8 cellular contexts compared by ENCODE assay signal in the genomic region with DNA sequence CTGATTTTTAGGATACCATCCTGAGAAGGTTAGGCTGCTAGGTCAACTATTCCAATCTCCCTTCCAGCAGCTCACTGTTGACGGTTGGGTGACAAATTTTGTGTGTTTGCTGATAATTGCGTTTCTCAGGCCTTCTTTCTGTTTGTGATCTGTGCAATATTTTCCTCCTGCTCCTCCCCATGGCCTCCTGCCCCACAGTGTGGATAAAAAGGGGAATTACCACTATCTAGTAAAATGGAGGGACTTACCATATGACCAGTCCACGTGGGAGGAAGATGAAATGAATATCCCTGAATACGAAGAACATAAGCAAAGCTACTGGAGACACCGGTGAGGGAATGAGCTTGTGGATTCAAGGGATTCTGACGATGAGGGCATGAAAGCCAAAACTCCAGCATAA. TPM values are rescaled to one million over a fixed set of nuclear protein-coding genes. Genes with fewer than 3 reads are reported as not detected.
DNase-seq lines count a peak whose midpoint lies in the region; ATAC-seq and TF ChIP-seq lines count a peak whose summit lies in the region.

No MANE protein-coding gene starts in this region.

- no peak overlapping the region for H2BK20ac ChIP-seq in H9 (ENCODE audit: low read depth, low read length, poor library complexity, severe bottlenecking)

- no peak overlapping the region for H2AFZ ChIP-seq in H9 (ENCODE audit: low read length)

- POLR2A ChIA-PET in AG04450 (lab: Yijun Ruan, JAX): interaction anchor here (0.9 kb wide), 1 partner anchor 9 kb away, joined by 3 read pairs; no protein-coding TSS in a partner anchor

- H3K36me3 ChIP-seq in heart right ventricle (peaks cover 0 to 100% (median 36%) of the 10 kb centered on the region in 9 donors), aorta (ENCODE audit: control insufficient read depth in 1 of 2, insufficient read depth in 2 of 2, low read length in 1 of 2) (peaks cover 0 to 11% of the 10 kb centered on the region in 2 donors)

- no peaks in the 10 kb centered on the region for H3K79me1 ChIP-seq in H9 (ENCODE audit: insufficient read depth, low read depth, low read length, poor library complexity, severe bottlenecking)

- H3K4me1 Mint-ChIP-seq in H9: peaks cover 0 to 4% of the 10 kb centered on the region in 2 experiments; a peak in 2 of 4 replicates
- H3K4me1 Mint-ChIP-seq in activated naive CD8-positive, alpha-beta T cell (ENCODE audit: low read depth): peaks cover 6% of the 10 kb centered on the region

- no peak overlapping the region for H3K14ac ChIP-seq in H9 (ENCODE audit: insufficient read depth, low read length)

- H3K4me2 ChIP-seq in H9 (ENCODE audit: insufficient read depth, insufficient read length, low read length): no peak overlapping the region

- H3K4me1 ChIP-seq in H9 (ENCODE audit: insufficient read depth, low read length): no peaks in the 10 kb centered on the region
- H3K4me1 ChIP-seq in heart right ventricle: peaks cover 0 to 9% (median 0%) of the 10 kb centered on the region in 9 donors
- H3K4me1 ChIP-seq in aorta (ENCODE audit: control insufficient read depth in 1 of 2, insufficient read depth in 2 of 2, low read length in 2 of 2): no peaks in the 10 kb centered on the region

- TF ChIP-seq CTCF in AG04450 (IDR thresholded peaks at IDR 0.05; ENCODE audit: low read depth, low read length) (peak; percentile 70), H9 (conservative IDR thresholded peaks at IDR 0.05) (peak; percentile 27; the same call in 1 of the 3 replicates), heart right ventricle (IDR thresholded peaks at IDR 0.05) (peak; percentile 20 to 63 (median 52))

- no peak overlapping the region for H2BK5ac ChIP-seq in H9 (ENCODE audit: insufficient read length, low read length)

- no peak overlapping the region for H3K18ac ChIP-seq in H9 (ENCODE audit: insufficient read length, low read depth, low read length)

- no peaks in the 10 kb centered on the region for H3K79me2 ChIP-seq in H9 (ENCODE audit: insufficient read depth, low read length)

- H3K27ac ChIP-seq in AG04450 (ENCODE audit: low read depth, low read length): no peak overlapping the region
- no peak overlapping the region for H3K27ac ChIP-seq in H9 (ENCODE audit: insufficient read length, low read depth, low read length)
- H3K27ac ChIP-seq in heart right ventricle: peak overlapping the region in 1 of 10 donors; percentile 1
- H3K27ac ChIP-seq in aorta (ENCODE audit: low read depth in 1 of 2, low read length in 2 of 2): no peak overlapping the region

- no peaks in the 10 kb centered on the region for H3K9me3 Mint-ChIP-seq in H9
- no peaks in the 10 kb centered on the region for H3K9me3 Mint-ChIP-seq in activated naive CD8-positive, alpha-beta T cell (ENCODE audit: low read depth)

- H4K91ac ChIP-seq in H9 (ENCODE audit: insufficient read length, low read depth, low read length): no peak overlapping the region

- H3K36me3 Mint-ChIP-seq in H9 (ENCODE audit: insufficient read depth in 1 of 3, low read depth in 3 of 3): peaks cover 19 to 70% (median 41%) of the 10 kb centered on the region in 3 experiments; a peak in 6 of 7 replicates
- peaks cover 20% of the 10 kb centered on the region for H3K36me3 Mint-ChIP-seq in activated naive CD8-positive, alpha-beta T cell

- no peaks in the 10 kb centered on the region for H3K23me2 ChIP-seq in H9 (ENCODE audit: insufficient read length, low read depth, low read length, poor library complexity, severe bottlenecking)

- no peaks in the 10 kb centered on the region for H4K20me1 ChIP-seq in H9 (ENCODE audit: control insufficient read depth, insufficient read depth, insufficient read length)

- H3K27me3 ChIP-seq in AG04450 (ENCODE audit: control insufficient read depth, insufficient read depth, low read length) (no peaks in the 10 kb centered on the region), H9 (ENCODE audit: insufficient read depth, low read length) (no peaks in the 10 kb centered on the region), heart right ventricle (no peaks in the 10 kb centered on the region), aorta (ENCODE audit: control insufficient read depth in 1 of 2, insufficient read depth in 2 of 2, low read length in 1 of 2) (no peaks in the 10 kb centered on the region)

- H2AK5ac ChIP-seq in H9 (ENCODE audit: insufficient read length, low read length): no peak overlapping the region

- no peaks in the 10 kb centered on the region for H3K27me3 Mint-ChIP-seq in H9 (ENCODE audit: low read depth)
- no peaks in the 10 kb centered on the region for H3K27me3 Mint-ChIP-seq in activated naive CD8-positive, alpha-beta T cell

- H3K56ac ChIP-seq in H9 (ENCODE audit: insufficient read length, low read depth, low read length): no peak overlapping the region

- H3K4me3 Mint-ChIP-seq in H9: no peak overlapping the region
- no peak overlapping the region for H3K4me3 Mint-ChIP-seq in activated naive CD8-positive, alpha-beta T cell

- DNase-seq in AG04450 (ENCODE audit: low read depth, low spot score): no peak
- DNase-seq in H9: peak; percentile 16
- DNase-seq in heart right ventricle: no peak
- no peak for DNase-seq in stimulated activated naive CD8-positive, alpha-beta T cell treated with anti-CD3 and anti-CD28 coated beads, Interleukin-15, Interleukin-2, amounts not matched to agents 100 U/mL and 50 U/mL, for 24 hours
- DNase-seq in aorta: no peak

- peak in 7 of 8 donors; percentile 63 to 86 (median 74) for ATAC-seq in heart right ventricle
- peak; percentile 73 for ATAC-seq in stimulated activated naive CD8-positive, alpha-beta T cell treated with anti-CD3 and anti-CD28 coated beads, Interleukin-15, Interleukin-2, amounts not matched to agents 100 U/mL and 50 U/mL, for 24 hours
- no peak for ATAC-seq in HG03354 (IDR thresholded peaks at IDR 0.05; ENCODE audit: poor library complexity, severe bottlenecking, unreplicated experiment)
- ATAC-seq in GM18907 (IDR thresholded peaks at IDR 0.05; ENCODE audit: unreplicated experiment): no peak
- no peak for ATAC-seq in aorta (ENCODE audit: low FRiP score)

- H2BK120ac ChIP-seq in H9 (ENCODE audit: low read depth, low read length, poor library complexity, severe bottlenecking): no peak overlapping the region

- H2BK12ac ChIP-seq in H9 (ENCODE audit: insufficient read length, low read depth, low read length): no peak overlapping the region

- H4K8ac ChIP-seq in H9 (replicated peaks; ENCODE audit: insufficient read length, low read depth, low read length): no peak overlapping the region

- no peak overlapping the region for H4K5ac ChIP-seq in H9 (ENCODE audit: insufficient read length, low read depth, low read length)

- H3K9me3 ChIP-seq in AG04450 (ENCODE audit: control insufficient read depth, insufficient read depth, low read length) (no peaks in the 10 kb centered on the region), H9 (ENCODE audit: control insufficient read depth, low read depth, low read length) (no peaks in the 10 kb centered on the region), heart right ventricle (no peaks in the 10 kb centered on the region), aorta (ENCODE audit: control insufficient read depth, low read length) (no peaks in the 10 kb centered on the region)

- no peak overlapping the region for H3T11ph ChIP-seq in H9 (ENCODE audit: low read length)

- no peak overlapping the region for H3K4ac ChIP-seq in H9 (ENCODE audit: low read depth, low read length)

- H2BK15ac ChIP-seq in H9 (ENCODE audit: low read depth, low read length): no peak overlapping the region

- WGBS in H9 (ENCODE audit: extremely low coverage, insufficient read length, low lambda C conversion rate): no CpG with 5 or more reads among the region's 6 CpGs
- 47 to 53% methylated on average over 6 of the region's 6 CpGs for WGBS in heart right ventricle, 2 donors
- 54 to 56% methylated on average over 6 of the region's 6 CpGs for WGBS in aorta, 2 donors

- CTCF ChIA-PET in AG04450 (lab: Charles Lee): interaction anchor here (0.6 to 3.2 kb wide), 21 partner anchors 9 to 176 kb away, joined by 3 to 46 read pairs (median 4); partner anchors contain the start of genes KDM6B and RNF227

- no peak overlapping the region for H3K9ac ChIP-seq in H9 (ENCODE audit: extremely low read depth, insufficient read length, low read length)

- H3K4me3 ChIP-seq in AG04450 (ENCODE audit: low read depth, low read length): no peak overlapping the region
- no peak overlapping the region for H3K4me3 ChIP-seq in heart right ventricle
- H3K4me3 ChIP-seq in aorta (ENCODE audit: low read length in 2 of 2): no peak overlapping the region

- no peak overlapping the region for H3K27ac Mint-ChIP-seq in H9
- H3K27ac Mint-ChIP-seq in activated naive CD8-positive, alpha-beta T cell: peak overlapping the region; percentile 47

- intact Hi-C loops in heart right ventricle (cut with DNase I) (loop anchor here in 8 of 10 donors (2.0 to 10.0 kb wide), 6 partner anchors 35 to 153 kb away; no protein-coding TSS in a partner anchor), aorta (cut with DNase I) (loop anchor here (5.0 kb wide), 1 partner anchor 35 kb away; no protein-coding TSS in a partner anchor)

- no peak overlapping the region for H3K23ac ChIP-seq in H9 (ENCODE audit: insufficient read length, low read depth, low read length)

RNA-seq across cellular contexts. Expression of gene CHD3, which starts 9.2 kb away (rescaled TPM):
- polyA plus RNA-seq in AG04450 (2011; rRNA removed): 50.0 and 68.6 TPM in 2 replicates
- 155 and 187 TPM in 2 replicates for polyA minus RNA-seq in AG04450 (2011; rRNA and poly(A)+ RNA removed)
- 33.2 and 35.7 TPM in 2 replicates for total RNA-seq in H9 (2021)
- total RNA-seq in heart right ventricle: 10 to 100 TPM in 5 of 10 donors, 1 to 10 TPM in 5; 8.2 to 22.0 (median 10.4) TPM
- polyA plus RNA-seq in heart right ventricle: 10 to 100 TPM; 13.7 to 29.0 TPM
- total RNA-seq in aorta: 100 to 1,000 TPM in 1 of 2 donors, 10 to 100 TPM in 1; 73.1 to 125 TPM
- 100 to 1,000 TPM in 1 of 2 donors, 10 to 100 TPM in 1; 88.8 to 119 TPM for polyA plus RNA-seq in aorta

RNA-seq across cellular contexts. Expression of gene RNF227, which starts 18.3 kb away (rescaled TPM):
- polyA plus RNA-seq in AG04450 (2011; rRNA removed): 1.3 and 1.4 TPM in 2 replicates
- polyA minus RNA-seq in AG04450 (2011; rRNA and poly(A)+ RNA removed): 0.56 and 0.60 TPM in 2 replicates
- 1.9 and 2.5 TPM in 2 replicates for total RNA-seq in H9 (2021)
- 1 to 10 TPM in 2 of 10 donors, under 1 TPM in 8; 0.15 to 1.6 (median 0.90) TPM for total RNA-seq in heart right ventricle
- polyA plus RNA-seq in heart right ventricle: 1 to 10 TPM; 1.5 to 1.9 TPM
- 1 to 10 TPM; 1.9 to 3.0 TPM for total RNA-seq in aorta
- 1 to 10 TPM in 1 of 2 donors, under 1 TPM in 1; 0.50 to 1.9 TPM for polyA plus RNA-seq in aorta

RNA-seq across cellular contexts. Expression of gene KCNAB3, which starts 31.9 kb away (rescaled TPM):
- 2.2 and 3.1 TPM in 2 replicates for polyA plus RNA-seq in AG04450 (2011; rRNA removed)
- 1.4 and 1.8 TPM in 2 replicates for polyA minus RNA-seq in AG04450 (2011; rRNA and poly(A)+ RNA removed)
- total RNA-seq in H9 (2021): 5.7 and 6.4 TPM in 2 replicates
- under 1 TPM; 0.11 to 0.72 (median 0.31) TPM for total RNA-seq in heart right ventricle
- 1 to 10 TPM in 1 of 2 donors, under 1 TPM in 1; 0.49 to 1.5 TPM for polyA plus RNA-seq in heart right ventricle
- total RNA-seq in aorta: 1 to 10 TPM in 1 of 2 donors, under 1 TPM in 1; 0.62 to 1.9 TPM
- 1 to 10 TPM in 1 of 2 donors, under 1 TPM in 1; 0.38 to 1.2 TPM for polyA plus RNA-seq in aorta

RNA-seq across cellular contexts. Expression of gene TRAPPC1, which starts 34.0 kb away (rescaled TPM):
- polyA plus RNA-seq in AG04450 (2011; rRNA removed) (202 and 227 TPM in 2 replicates), heart right ventricle (100 to 1,000 TPM; 136 to 138 TPM), aorta (100 to 1,000 TPM in 1 of 2 donors, 10 to 100 TPM in 1; 93.5 to 126 TPM)
- polyA minus RNA-seq in AG04450 (2011; rRNA and poly(A)+ RNA removed): 185 and 207 TPM in 2 replicates
- total RNA-seq in H9 (2021) (132 and 160 TPM in 2 replicates), heart right ventricle (100 to 1,000 TPM; 104 to 166 (median 121) TPM), aorta (100 to 1,000 TPM in 1 of 2 donors, 10 to 100 TPM in 1; 70.3 to 101 TPM)

RNA-seq across cellular contexts. Expression of gene CNTROB, which starts 34.2 kb away (rescaled TPM):
- 11.3 and 12.9 TPM in 2 replicates for polyA plus RNA-seq in AG04450 (2011; rRNA removed)
- 14.5 and 15.4 TPM in 2 replicates for polyA minus RNA-seq in AG04450 (2011; rRNA and poly(A)+ RNA removed)
- total RNA-seq in H9 (2021): 25.8 and 30.1 TPM in 2 replicates
- 10 to 100 TPM in 7 of 10 donors, 1 to 10 TPM in 3; 7.8 to 14.4 (median 10.7) TPM for total RNA-seq in heart right ventricle
- polyA plus RNA-seq in heart right ventricle: 10 to 100 TPM; 11.1 to 19.8 TPM
- 10 to 100 TPM; 18.3 to 29.2 TPM for total RNA-seq in aorta
- 10 to 100 TPM in 1 of 2 donors, 1 to 10 TPM in 1; 6.0 to 39.1 TPM for polyA plus RNA-seq in aorta

Comparison
In these comparisons a context has a peak if more than half of its experiments do, and no peak if none do; other contexts are left out.
1. ATAC-seq: peak in heart right ventricle (7 of 8) and stimulated activated naive CD8-positive, alpha-beta T cell treated with anti-CD3 and anti-CD28 coated beads, Interleukin-15, Interleukin-2, amounts not matched to agents 100 U/mL and 50 U/mL, for 24 hours (single experiment); none in HG03354 (single experiment), GM18907 (single experiment) and aorta (single experiment).
2. Peak in every context shown above with its lines, with median percentiles within 50 percentile points of each other: CTCF ChIP-seq.